Comparison of ENCODE assay signal across 9 cellular contexts in the genomic region with DNA sequence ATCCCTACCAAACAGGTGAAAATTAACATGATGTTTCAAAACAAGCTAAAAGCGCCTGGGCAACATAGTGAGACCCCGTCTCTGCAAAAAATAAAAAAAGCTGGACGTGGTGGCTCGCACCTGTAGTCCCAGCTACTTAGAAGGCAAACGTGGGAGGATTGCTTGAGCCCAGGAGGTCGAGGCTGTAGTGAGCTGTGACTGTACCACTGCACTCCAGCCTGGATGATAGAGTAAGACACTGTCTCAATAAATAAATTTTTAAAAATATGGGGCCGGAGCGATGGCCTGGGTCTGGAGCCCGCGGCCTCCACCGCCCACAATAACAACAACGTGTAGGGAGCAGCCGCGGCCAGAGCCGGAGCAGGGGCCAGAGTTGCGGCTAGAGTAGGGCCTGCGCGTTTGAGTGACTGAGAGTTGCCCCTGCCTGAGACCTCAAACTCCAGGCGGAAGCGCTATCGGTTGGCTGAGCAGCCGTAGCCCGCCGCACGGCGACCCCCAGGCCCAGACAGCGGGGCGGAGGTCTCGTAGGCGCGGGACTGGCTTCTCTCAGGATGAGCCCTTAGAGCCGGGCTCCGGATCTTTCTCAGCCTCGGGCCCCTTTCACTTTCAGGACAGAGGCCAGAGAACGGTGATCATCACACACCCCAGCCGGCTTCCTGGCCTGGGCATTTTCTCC. TPM values are rescaled to one million over a fixed set of nuclear protein-coding genes. Genes with fewer than 3 reads are reported as not detected.
DNase-seq lines count a peak whose midpoint lies in the region; ATAC-seq and TF ChIP-seq lines count a peak whose summit lies in the region.
"Had no signal": no experiment of that assay in that cellular context is flagged by ENCODE, and none has a peak within 500 bp of the region (broad histone marks: within the 10 kb centered on the region; RNA-seq: fewer than 3 reads in every experiment).

No MANE protein-coding gene starts in this region.

- peak; percentile 18 for DNase-seq in activated CD4-positive, alpha-beta memory T cell treated with anti-CD3 and anti-CD28 coated beads, Interleukin-2, amount 10 ng/mL, durations not matched to agents 7 days and 5 days
- peak in 1 of 5 donors; percentile 6 for DNase-seq in heart left ventricle
- no peak for DNase-seq in spleen
- no peak for DNase-seq in NCI-H774 (lab: John Stamatoyannopoulos, UW)
- DNase-seq in stimulated activated CD4-positive, alpha-beta T cell treated with anti-CD3 and anti-CD28 coated beads, Interleukin-2, amount 100 ng/mL, for 48 hours = no peak
- no peak for DNase-seq in OCI-M1 (lab: John Stamatoyannopoulos, UW)

- intact Hi-C loops in heart left ventricle (cut with DNase I) = no loop called here
- intact Hi-C loops in spleen (cut with DNase I; ENCODE audit: low total_unique reads) = no loop called here

- H3K27me3 ChIP-seq in heart left ventricle (no peaks in the 10 kb centered on the region), spleen (replicated peaks in 1 of 7) (peaks cover 0 to 8% (median 0%) of the 10 kb centered on the region in 7 donors)

- H3K4me1 Mint-ChIP-seq in activated CD4-positive, alpha-beta memory T cell treated with anti-CD3 and anti-CD28 coated beads, Interleukin-2, amount 10 ng/mL, durations not matched to agents 7 days and 5 days = peaks cover 12% of the 10 kb centered on the region

- peaks cover 2% of the 10 kb centered on the region for H3K27me3 Mint-ChIP-seq in activated CD4-positive, alpha-beta memory T cell treated with anti-CD3 and anti-CD28 coated beads, Interleukin-2, amount 10 ng/mL, durations not matched to agents 7 days and 5 days

- H3K4me3 Mint-ChIP-seq in activated CD4-positive, alpha-beta memory T cell treated with anti-CD3 and anti-CD28 coated beads, Interleukin-2, amount 10 ng/mL, durations not matched to agents 7 days and 5 days = peak overlapping the region; percentile 10

- no peak for TF ChIP-seq CTCF in heart left ventricle (IDR thresholded peaks at IDR 0.05)
- no peak for TF ChIP-seq CTCF in spleen (IDR thresholded peaks at IDR 0.05 in 8 of 11, conservative IDR thresholded peaks at IDR 0.05 in 3 of 11)

- no peak overlapping the region for H3K27ac Mint-ChIP-seq in activated CD4-positive, alpha-beta memory T cell treated with anti-CD3 and anti-CD28 coated beads, Interleukin-2, amount 10 ng/mL, durations not matched to agents 7 days and 5 days

- peak overlapping the region in 11 of 12 donors; percentile 18 to 61 (median 46) for H3K4me3 ChIP-seq in heart left ventricle
- peak overlapping the region; percentile 4 to 66 (median 23) for H3K4me3 ChIP-seq in spleen

- H3K4me1 ChIP-seq in heart left ventricle (peaks cover 0 to 7% (median 2%) of the 10 kb centered on the region in 12 donors), spleen (peaks cover 0 to 14% (median 7%) of the 10 kb centered on the region in 6 donors)

- 16 to 27% (median 20%) methylated on average over 22 to 36 of the region's 36 CpGs for WGBS in heart left ventricle, 4 donors
- WGBS in spleen, 5 donors = 17 to 24% (median 19%) methylated on average over 24 to 36 of the region's 36 CpGs

- CTCF ChIA-PET in activated CD4-positive, alpha-beta memory T cell treated with anti-CD3 and anti-CD28 coated beads, Interleukin-2, amount 10 ng/mL, durations not matched to agents 7 days and 5 days (lab: Charles Lee) = interaction anchor here (0.7 to 1.0 kb wide), 3 partner anchors 8 to 58 kb away, joined by 3 to 4 read pairs (median 4); no protein-coding TSS in a partner anchor

- H3K27ac ChIP-seq in heart left ventricle = no peak overlapping the region
- H3K27ac ChIP-seq in spleen = peak overlapping the region in 2 of 8 donors; percentile 25 to 37
- H3K27ac ChIP-seq: HL-60 had no signal

- H3K36me3 ChIP-seq in heart left ventricle (no peaks in the 10 kb centered on the region), spleen (peaks cover 0 to 10% (median 0%) of the 10 kb centered on the region in 6 donors)

- TF ChIP-seq POLR2A in heart left ventricle (IDR thresholded peaks at IDR 0.05) (no peak), spleen (IDR thresholded peaks at IDR 0.05) (no peak)

- POLR2A ChIA-PET in activated CD4-positive, alpha-beta memory T cell treated with anti-CD3 and anti-CD28 coated beads, Interleukin-2, amount 10 ng/mL, durations not matched to agents 7 days and 5 days (lab: Charles Lee) = interaction anchor here (1.4 kb wide), 1 partner anchor 136 kb away, joined by 3 read pairs; no protein-coding TSS in a partner anchor

- H3K9me3 Mint-ChIP-seq in activated CD4-positive, alpha-beta memory T cell treated with anti-CD3 and anti-CD28 coated beads, Interleukin-2, amount 10 ng/mL, durations not matched to agents 7 days and 5 days = no peaks in the 10 kb centered on the region

- H3K36me3 Mint-ChIP-seq in activated CD4-positive, alpha-beta memory T cell treated with anti-CD3 and anti-CD28 coated beads, Interleukin-2, amount 10 ng/mL, durations not matched to agents 7 days and 5 days (ENCODE audit: low read depth) = peaks cover 4% of the 10 kb centered on the region

- ATAC-seq in GM18498 (IDR thresholded peaks at IDR 0.05; ENCODE audit: unreplicated experiment) = peak; percentile 65
- ATAC-seq in heart left ventricle = peak in 3 of 4 donors; percentile 60 to 73 (median 73)
- no peak for ATAC-seq in GM21423 (IDR thresholded peaks at IDR 0.05; ENCODE audit: unreplicated experiment)

- H3K9me3 ChIP-seq in heart left ventricle (peaks cover 0 to 5% (median 0%) of the 10 kb centered on the region in 12 donors), spleen (peaks cover 0 to 2% (median under 1%) of the 10 kb centered on the region in 8 donors)

RNA-seq across cellular contexts. Expression of a gene that starts 41.4 kb away (rescaled TPM):
- total RNA-seq in activated CD4-positive, alpha-beta memory T cell treated with anti-CD3 and anti-CD28 coated beads, Interleukin-2, amount 10 ng/mL, durations not matched to agents 7 days and 5 days = 10 to 100 TPM in 1 of 2 experiments, 1 to 10 TPM in 1; 9.7 to 11.7 TPM
- total RNA-seq in heart left ventricle (1 to 10 TPM; 3.8 to 9.7 (median 7.4) TPM), spleen (10 to 100 TPM; 14.9 to 21.7 (median 18.9) TPM)
- polyA plus RNA-seq in heart left ventricle (1 to 10 TPM; 2.0 to 3.7 TPM), spleen (1 to 10 TPM; 3.0 to 6.0 (median 3.8) TPM)
